ENCODE assay signal across 8 cellular contexts in genomic region chr14:91510171-91511013, GRCh38. TPM values are rescaled to one million over a fixed set of nuclear protein-coding genes. Genes with fewer than 3 reads are reported as not detected.
DNase-seq lines count a peak whose midpoint lies in the region; ATAC-seq and TF ChIP-seq lines count a peak whose summit lies in the region.

PPP4R3A (minus strand) TSS chr14:91510310; CDS start chr14:91509647, 663 bp downstream.

- H4K20me1 ChIP-seq in SK-N-SH (ENCODE audit: insufficient read depth), result peaks cover 35% of the 10 kb centered on the region

- no peaks in the 10 kb centered on the region for H3K9me2 ChIP-seq in SK-N-SH

- peak within 1 kb of the TSS; percentile 84 to 89 for H3K4me3 ChIP-seq in SK-N-SH (ENCODE audit: low read depth in 2 of 2, low read length in 1 of 2)

- CTCF ChIA-PET in SK-N-SH (lab: Yijun Ruan, JAX), result no interaction called here

- H2AFZ ChIP-seq in SK-N-SH (ENCODE audit: low read depth), result peak within 1 kb of the TSS; percentile 94

- no peak; a peak in 1 of 4 replicates for TF ChIP-seq EP300 in SK-N-SH (IDR thresholded peaks at IDR 0.05; ENCODE audit: borderline replicate concordance in 1 of 2, low read depth in 1 of 2, low read length in 1 of 2)

- TF ChIP-seq CTCF in SK-N-SH (IDR thresholded peaks at IDR 0.05), result no peak

- peak within 1 kb of the TSS; percentile 99 for H3K9ac ChIP-seq in SK-N-SH

- H3K4me2 ChIP-seq in SK-N-SH, result peak within 1 kb of the TSS; percentile 94

- ATAC-seq in HG02571 (IDR thresholded peaks at IDR 0.05; ENCODE audit: unreplicated experiment), result peak; percentile 75

- POLR2A ChIA-PET in SK-N-SH (lab: Yijun Ruan, JAX), result interaction anchor here (1.1 to 1.5 kb wide), 2 partner anchors 9 to 92 kb away, joined by 3 read pairs; no protein-coding TSS in a partner anchor

- peaks cover 4% of the 10 kb centered on the region for H3F3A ChIP-seq in SK-N-SH (replicated peaks; ENCODE audit: insufficient read depth)

- DNase-seq in GM04504 (ENCODE audit: low read depth) (peak; percentile 96), NCI-H1048 (lab: John Stamatoyannopoulos, UW) (peak; percentile 99), SK-N-SH (peak; percentile 98), globus pallidus (ENCODE audit: low spot score) (peak; percentile 93), occipital lobe (lab: John Stamatoyannopoulos, UW) (peak; percentile 90)
- peak; percentile 96 for DNase-seq in activated naive CD4-positive, alpha-beta T cell treated with anti-CD3 and anti-CD28 coated beads, Interleukin-2, amount 50 U/mL, for 16 hours

- peaks cover 46% of the 10 kb centered on the region for H3K79me2 ChIP-seq in SK-N-SH (ENCODE audit: insufficient read depth)

- peak within 1 kb of the TSS; percentile 97 to 98 for H3K27ac ChIP-seq in SK-N-SH (ENCODE audit: low read depth in 2 of 2, low read length in 1 of 2)
- H3K27ac ChIP-seq in temporal lobe (ENCODE audit: low read depth, low read length), result peak within 1 kb of the TSS; percentile 95

- WGBS in SK-N-SH (ENCODE audit: low lambda C conversion rate), result under 1% methylated on average over 20 of the region's 95 CpGs

- TF ChIP-seq RAD21 in SK-N-SH (IDR thresholded peaks at IDR 0.05; ENCODE audit: low read length), result no peak

- peaks cover 4 to 5% of the 10 kb centered on the region in 2 experiments; a peak in 2 of 4 replicates for H3K4me1 ChIP-seq in SK-N-SH (ENCODE audit: control insufficient read depth in 1 of 2, insufficient read depth in 2 of 2, low read depth in 1 of 2, low read length in 1 of 2)

- no peaks in the 10 kb centered on the region for H3K9me3 ChIP-seq in SK-N-SH

- peaks cover 0 to 13% of the 10 kb centered on the region in 2 experiments for H3K36me3 ChIP-seq in SK-N-SH (replicated peaks in 1 of 2; ENCODE audit: control insufficient read depth in 1 of 2, insufficient read depth in 2 of 2, low read length in 1 of 2)

- peaks cover 5% of the 10 kb centered on the region; the same call in 1 of the 2 replicates for H3K27me3 ChIP-seq in SK-N-SH (ENCODE audit: insufficient read depth)

TF ChIP-seq in SK-N-SH, 30 proteins besides CTCF, POLR2A, EP300 and RAD21 (continues in another document):
- TF ChIP-seq GATA2 (CRISPR knock-in tag; IDR thresholded peaks at IDR 0.05) (no peak), CHD2 (IDR thresholded peaks at IDR 0.05; ENCODE audit: low read length, partially characterized antibody) (peak; percentile 88), ELF1 (IDR thresholded peaks at IDR 0.05) (peak; percentile 61), MXI1 (IDR thresholded peaks at IDR 0.05; ENCODE audit: low read depth, low read length) (peak; percentile 92), FOXJ3 (CRISPR knock-in tag; IDR thresholded peaks at IDR 0.05) (no peak), ZBTB33 (IDR thresholded peaks at IDR 0.05; ENCODE audit: borderline replicate concordance, low read depth) (0 out of 2 replicates have a peak, but pooled peaks have one; percentile 28), MEF2A (IDR thresholded peaks at IDR 0.05; ENCODE audit: borderline replicate concordance, low read depth) (peak; percentile 43; the same call in 1 of the 2 replicates), RFX5 (IDR thresholded peaks at IDR 0.05; ENCODE audit: low read length) (no peak), POLR2AphosphoS5 (IDR thresholded peaks at IDR 0.05; ENCODE audit: low read depth, low read length) (peak; percentile 48), JUND (IDR thresholded peaks at IDR 0.05) (no peak), IRF3 (IDR thresholded peaks at IDR 0.05; ENCODE audit: low read depth, low read length) (no peak), REST (IDR thresholded peaks at IDR 0.05; ENCODE audit: low read depth, low read length) (peak; percentile 74), SIN3A (IDR thresholded peaks at IDR 0.05; ENCODE audit: borderline replicate concordance, low read depth, low read length) (no peak; the same call in 1 of the 2 replicates), EZH2phosphoT487 (IDR thresholded peaks at IDR 0.05; ENCODE audit: borderline replicate concordance, low read depth) (no peak), SMC3 (IDR thresholded peaks at IDR 0.05; ENCODE audit: low read depth, low read length) (no peak), NRF1 (IDR thresholded peaks at IDR 0.05; ENCODE audit: low read depth, low read length) (peak; percentile 43), GABPA (IDR thresholded peaks at IDR 0.05; ENCODE audit: low read depth) (peak; percentile 58; the same call in 1 of the 2 replicates), FOSL2 (IDR thresholded peaks at IDR 0.05; ENCODE audit: borderline replicate concordance, low read depth) (no peak), TAF1 (IDR thresholded peaks at IDR 0.05; ENCODE audit: borderline replicate concordance, low read depth, low read length) (peak; percentile 99), PBX3 (IDR thresholded peaks at IDR 0.05) (0 out of 2 replicates have a peak, but pooled peaks have one; percentile 51), TEAD4 (IDR thresholded peaks at IDR 0.05; ENCODE audit: borderline replicate concordance, insufficient read depth) (0 out of 2 replicates have a peak, but pooled peaks have one; percentile 11), MAX (IDR thresholded peaks at IDR 0.05; ENCODE audit: low read depth) (peak; percentile 92), TCF12 (IDR thresholded peaks at IDR 0.05) (peak; percentile 42; the same call in 1 of the 2 replicates), YY1 (IDR thresholded peaks at IDR 0.05; ENCODE audit: low read depth) (peak; percentile 98), RCOR1 (IDR thresholded peaks at IDR 0.05; ENCODE audit: low read length) (no peak)

RNA-seq across cellular contexts. Expression of gene PPP4R3A, which starts in this region (rescaled TPM):
- 32.1 and 34.9 TPM in 2 replicates for polyA plus RNA-seq in SK-N-SH (2012; rRNA removed)
- 28.5 and 29.9 TPM in 2 replicates for polyA plus RNA-seq in SK-N-SH (2012; cell fraction: cytosol; rRNA removed)
- polyA plus RNA-seq in SK-N-SH (2012; cell fraction: nucleus; rRNA removed), result 30.9 and 64.4 TPM in 2 replicates
- 142 TPM for total RNA-seq in occipital lobe
- total RNA-seq in temporal lobe, result 88.5 TPM

Comparison
In these comparisons a context has a peak if more than half of its experiments do, and no peak if none do; other contexts are left out.
1. Peak in every context shown above with its lines: DNase-seq, ATAC-seq, H3K4me3 ChIP-seq and H3K27ac ChIP-seq.